Comparison of ENCODE assay signal across 18 cellular contexts in genomic region chr11:120062561-120062930, GRCh38.
"Had no signal": no experiment of that assay in that cellular context is flagged by ENCODE, and none has a peak within 500 bp of the region (broad histone marks: within the 10 kb centered on the region; RNA-seq: fewer than 3 reads in every experiment).

No MANE protein-coding gene starts in this region.

- H3K4me3 ChIP-seq: esophagus squamous epithelium, heart right ventricle, lower lobe of right lung, mucosa of descending colon, ovary, sigmoid colon, SK-N-MC, tibial artery had no signal

- H3K4me1 ChIP-seq: heart right ventricle, lower lobe of right lung had no signal

- H3K27ac ChIP-seq: esophagus squamous epithelium, heart right ventricle, lower lobe of right lung, ovary, sigmoid colon, SK-N-MC, tibial artery had no signal

- H3K9me3 Mint-ChIP-seq: activated naive CD4-positive, alpha-beta T cell treated with anti-CD3 and anti-CD28 coated beads, Interleukin-2, amount 10 ng/mL, durations not matched to agents 7 days and 5 days; activated T-helper 2 cell treated with anti-CD3 and anti-CD28 coated beads, Interferon-gamma antibody, Interleukin-2, Interleukin-4, amounts not matched to agents 10 μg/mL and 5 μg/mL and 100 μg/mL, durations not matched to agents 14 hours and 24 hours and 36 hours; naive thymus-derived CD8-positive, alpha-beta T cell; T-cell had no signal

- DNase-seq: activated CD4-positive, alpha-beta T cell treated with anti-CD3 and anti-CD28 coated beads, Interleukin-2, amount 50 U/mL, for 1 hour; activated naive CD4-positive, alpha-beta T cell treated with anti-CD3 and anti-CD28 coated beads, Interleukin-2, amount 10 ng/mL, durations not matched to agents 7 days and 5 days; effector CD4-positive, alpha-beta T cell; esophagus squamous epithelium; heart right ventricle; lower lobe of right lung; mucosa of descending colon; naive thymus-derived CD8-positive, alpha-beta T cell; Right ventricle myocardium superior; sigmoid colon; stimulated activated CD4-positive, alpha-beta T cell treated with anti-CD3 and anti-CD28 coated beads, Interleukin-2, amount 100 ng/mL, for 24 hours; T-cell; T-helper 9 cell; tibial artery had no signal

- H3K36me3 Mint-ChIP-seq: activated naive CD4-positive, alpha-beta T cell treated with anti-CD3 and anti-CD28 coated beads, Interleukin-2, amount 10 ng/mL, durations not matched to agents 7 days and 5 days; naive thymus-derived CD8-positive, alpha-beta T cell; T-cell had no signal

- ATAC-seq: activated CD4-positive, CD25-positive, alpha-beta regulatory T cell treated with anti-CD3 and anti-CD28 coated beads, Interleukin-2, amount 50 U/mL, for 24 hours; heart right ventricle; lower lobe of right lung; mucosa of descending colon; naive thymus-derived CD8-positive, alpha-beta T cell; T-cell had no signal

- H3K36me3 ChIP-seq: esophagus squamous epithelium, heart right ventricle, lower lobe of right lung, ovary, sigmoid colon, tibial artery had no signal

- H3K27me3 ChIP-seq: ovary had no signal

- H3K9me3 ChIP-seq: esophagus squamous epithelium, heart right ventricle, lower lobe of right lung, mucosa of descending colon, ovary, sigmoid colon, tibial artery had no signal

- H3K27ac Mint-ChIP-seq: activated naive CD4-positive, alpha-beta T cell treated with anti-CD3 and anti-CD28 coated beads, Interleukin-2, amount 10 ng/mL, durations not matched to agents 7 days and 5 days; activated T-helper 2 cell treated with anti-CD3 and anti-CD28 coated beads, Interferon-gamma antibody, Interleukin-2, Interleukin-4, amounts not matched to agents 10 μg/mL and 5 μg/mL and 100 μg/mL, durations not matched to agents 14 hours and 24 hours and 36 hours; T-cell had no signal

- H3K4me3 Mint-ChIP-seq: activated naive CD4-positive, alpha-beta T cell treated with anti-CD3 and anti-CD28 coated beads, Interleukin-2, amount 10 ng/mL, durations not matched to agents 7 days and 5 days; naive thymus-derived CD8-positive, alpha-beta T cell; T-cell had no signal

- H3K4me1 Mint-ChIP-seq: activated naive CD4-positive, alpha-beta T cell treated with anti-CD3 and anti-CD28 coated beads, Interleukin-2, amount 10 ng/mL, durations not matched to agents 7 days and 5 days; naive thymus-derived CD8-positive, alpha-beta T cell; T-cell had no signal
